Comparison of ENCODE assay signal across 16 cellular contexts in the genomic region with DNA sequence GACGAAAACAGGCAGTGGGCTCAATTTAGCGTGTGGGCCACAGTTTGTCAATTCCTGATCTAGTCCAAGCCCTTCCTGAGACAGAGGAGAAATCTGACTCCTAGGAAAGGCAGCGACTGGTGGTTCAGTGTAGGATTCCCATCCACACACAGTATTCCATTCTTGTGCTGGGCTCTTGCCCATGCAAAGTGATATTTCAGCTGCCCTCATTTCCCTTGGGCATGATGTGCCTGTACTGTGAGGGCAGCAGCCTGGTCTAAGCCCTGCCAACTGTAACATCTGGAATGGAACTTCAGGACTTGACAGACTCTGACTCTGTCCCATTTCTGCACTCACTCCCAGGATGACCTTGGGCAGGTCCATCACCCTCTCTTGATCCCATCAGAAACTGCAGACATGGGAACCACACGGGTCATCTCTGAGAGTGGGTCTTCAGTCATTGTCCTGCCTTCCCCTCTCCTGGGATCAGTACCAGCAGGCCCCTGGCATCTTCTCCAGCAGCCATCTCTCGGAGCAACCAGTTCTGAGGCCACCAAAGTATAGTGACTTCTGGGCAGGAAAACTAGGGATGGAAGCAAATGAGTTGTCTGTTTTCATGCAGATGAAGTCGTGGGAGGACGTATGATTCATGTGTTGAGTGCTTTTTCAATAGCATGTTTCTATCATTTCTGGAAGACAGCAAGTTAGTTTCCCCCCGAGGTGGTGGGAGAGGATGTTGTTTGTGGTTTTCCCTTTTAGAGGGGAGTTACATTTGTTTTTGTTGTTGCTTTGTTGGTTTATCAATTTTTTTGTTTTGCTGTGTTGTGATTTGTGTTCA. TPM values are rescaled to one million over a fixed set of nuclear protein-coding genes. Genes with fewer than 3 reads are reported as not detected.
A peak's percentile ranks its signal among the peaks of the same experiment; 100 is the strongest.
DNase-seq lines count a peak whose midpoint lies in the region; TF ChIP-seq lines count a peak whose summit lies in the region.
"Had no signal": no experiment of that assay in that cellular context is flagged by ENCODE, and none has a peak within 500 bp of the region (broad histone marks: within the 10 kb centered on the region; RNA-seq: fewer than 3 reads in every experiment).

No MANE protein-coding gene starts in this region.

- H3K27ac Mint-ChIP-seq in neural progenitor cell: peak overlapping the region; percentile 18
- H3K27ac Mint-ChIP-seq in CD14-positive monocyte: no peak overlapping the region

- H3K4me2 ChIP-seq in Karpas-422 (ENCODE audit: low read depth, low read length, poor library complexity, severe bottlenecking) (no peak overlapping the region), neural progenitor cell (no peak overlapping the region)

- H3K4me1 Mint-ChIP-seq in neural progenitor cell (peaks cover 10% of the 10 kb centered on the region), CD14-positive monocyte (peaks cover 22% of the 10 kb centered on the region)

- H3K79me2 ChIP-seq in Karpas-422 (ENCODE audit: low read length) (no peaks in the 10 kb centered on the region), neural progenitor cell (ENCODE audit: low read depth) (no peaks in the 10 kb centered on the region)

- H3K27me3 ChIP-seq in Karpas-422 (ENCODE audit: low read length) (no peaks in the 10 kb centered on the region), neural progenitor cell (no peaks in the 10 kb centered on the region)
- H3K27me3 ChIP-seq: tibial nerve had no signal

- H3K4me3 Mint-ChIP-seq in neural progenitor cell: no peak overlapping the region
- H3K4me3 Mint-ChIP-seq in CD14-positive monocyte: no peak overlapping the region

- H3K27me3 Mint-ChIP-seq in neural progenitor cell (ENCODE audit: insufficient read depth, low read depth) (peaks cover 5% of the 10 kb centered on the region), CD14-positive monocyte (ENCODE audit: low read depth in 3 of 3) (no peaks in the 10 kb centered on the region)

- no peaks in the 10 kb centered on the region for H3K9me3 Mint-ChIP-seq in neural progenitor cell
- H3K9me3 Mint-ChIP-seq in CD14-positive monocyte: peaks cover 0 to 2% (median 0%) of the 10 kb centered on the region in 7 donors

- intact Hi-C loops in CD14-positive monocyte (cut with micrococcal nuclease): loop anchor here (10.0 kb wide), 3 partner anchors 132 to 182 kb away; no protein-coding TSS in a partner anchor

- H3K36me3 ChIP-seq in Karpas-422 (ENCODE audit: insufficient read depth, low read length) (no peaks in the 10 kb centered on the region), neural progenitor cell (no peaks in the 10 kb centered on the region)
- H3K36me3 ChIP-seq: tibial nerve had no signal

- no peaks in the 10 kb centered on the region for H3K36me3 Mint-ChIP-seq in neural progenitor cell
- H3K36me3 Mint-ChIP-seq in CD14-positive monocyte: no peaks in the 10 kb centered on the region

- TF ChIP-seq CTCF in neural progenitor cell (IDR thresholded peaks at IDR 0.05) (no peak), CD14-positive monocyte (IDR thresholded peaks at IDR 0.05) (no peak)

- H3K9me2 ChIP-seq in Karpas-422 (replicated peaks; ENCODE audit: insufficient read depth, low read length): no peaks in the 10 kb centered on the region

- no peak overlapping the region for H2AFZ ChIP-seq in Karpas-422 (ENCODE audit: low read length)
- no peak overlapping the region for H2AFZ ChIP-seq in neural progenitor cell (replicated peaks)

- DNase-seq in NCI-H2107 treated with DMSO at 0.1 percent for 48 hours (lab: John Stamatoyannopoulos, UW; ENCODE audit: unreplicated experiment) (peak; percentile 83), NCI-H2107 (lab: John Stamatoyannopoulos, UW) (no peak), Karpas-422 (peak; percentile 17), neural progenitor cell (ENCODE audit: low spot score) (no peak), CD14-positive monocyte (ENCODE audit: low spot score) (no peak), NCI-H1694 treated with DMSO at 0.1 percent for 48 hours (lab: John Stamatoyannopoulos, UW) (no peak), MV-4-11 (lab: John Stamatoyannopoulos, UW) (no peak)
- DNase-seq in activated naive CD4-positive, alpha-beta T cell treated with anti-CD3 and anti-CD28 coated beads, Interleukin-2, amount 50 U/mL, for 16 hours: peak; percentile 37
- DNase-seq: DMS79, foreskin fibroblast, NCI-H2227 treated with DMSO at 0.1 percent for 48 hours, posterior cingulate gyrus, SIG-M5 had no signal

- peaks cover 5% of the 10 kb centered on the region for H3F3A ChIP-seq in neural progenitor cell (ENCODE audit: low read depth)

- H3K9me3 ChIP-seq in Karpas-422 (ENCODE audit: low read length) (no peaks in the 10 kb centered on the region), neural progenitor cell (ENCODE audit: low read depth) (no peaks in the 10 kb centered on the region)
- H3K9me3 ChIP-seq: tibial nerve had no signal

- H4K20me1 ChIP-seq in Karpas-422 (ENCODE audit: insufficient read depth, low read depth, low read length) (no peaks in the 10 kb centered on the region), neural progenitor cell (ENCODE audit: low read depth) (no peaks in the 10 kb centered on the region)

- H3K4me3 ChIP-seq in Karpas-422 (ENCODE audit: low read length) (no peak overlapping the region), neural progenitor cell (no peak overlapping the region)
- H3K4me3 ChIP-seq: tibial nerve had no signal

- H3K9ac ChIP-seq in Karpas-422 (ENCODE audit: low read length) (no peak overlapping the region), neural progenitor cell (no peak overlapping the region)

- H3K27ac ChIP-seq in Karpas-422 (ENCODE audit: low read length): no peak overlapping the region
- no peak overlapping the region for H3K27ac ChIP-seq in neural progenitor cell
- H3K27ac ChIP-seq: 22Rv1 had no signal

- peaks cover 2% of the 10 kb centered on the region for H3K4me1 ChIP-seq in Karpas-422 (ENCODE audit: low read length)
- peaks cover 5% of the 10 kb centered on the region for H3K4me1 ChIP-seq in neural progenitor cell

RNA-seq across cellular contexts. Expression of a gene that starts 54.2 kb away (rescaled TPM):
- not detected in 2 replicates for total RNA-seq in Karpas-422 (2014; rRNA removed; shearing (Covaris generic); ENCODE audit: low replicate concordance)
- not detected in 2 replicates for total RNA-seq in neural progenitor cell (ENCODE audit: low replicate concordance)
- not detected for polyA plus RNA-seq in CD14-positive monocyte
- total RNA-seq: left lobe of liver, tibial nerve had no signal

Comparison
In these comparisons a context has a peak if more than half of its experiments do, and no peak if none do; other contexts are left out.
1. DNase-seq: peak in NCI-H2107 treated with DMSO at 0.1 percent for 48 hours (single experiment), Karpas-422 (single experiment) and activated naive CD4-positive, alpha-beta T cell treated with anti-CD3 and anti-CD28 coated beads, Interleukin-2, amount 50 U/mL, for 16 hours (single experiment); none in NCI-H2107 (single experiment), neural progenitor cell (single experiment), CD14-positive monocyte (single experiment), NCI-H1694 treated with DMSO at 0.1 percent for 48 hours (single experiment) and MV-4-11 (single experiment).